15 cellular contexts compared by ENCODE assay signal in genomic region chr7:90210475-90210874, GRCh38. TPM values are rescaled to one million over a fixed set of nuclear protein-coding genes. Genes with fewer than 3 reads are reported as not detected.
DNase-seq lines count a peak whose midpoint lies in the region; ATAC-seq and TF ChIP-seq lines count a peak whose summit lies in the region.
"Had no signal": no experiment of that assay in that cellular context is flagged by ENCODE, and none has a peak within 500 bp of the region (broad histone marks: within the 10 kb centered on the region; RNA-seq: fewer than 3 reads in every experiment).

No MANE protein-coding gene starts in this region.

- H3K36me3 ChIP-seq in NT2/D1 (ENCODE audit: insufficient read depth, insufficient read length, low read length) (no peaks in the 10 kb centered on the region), gastroesophageal sphincter (no peaks in the 10 kb centered on the region)
- no peaks in the 10 kb centered on the region for H3K36me3 ChIP-seq in effector memory CD4-positive, alpha-beta T cell (ENCODE audit: control insufficient read depth, insufficient read depth, low read length)
- H3K36me3 ChIP-seq: upper lobe of left lung had no signal

- peak overlapping the region; percentile 100 for H3K27ac ChIP-seq in C4-2B
- H3K27ac ChIP-seq in gastroesophageal sphincter = peak overlapping the region; percentile 78 to 90 (median 86)
- no peak overlapping the region for H3K27ac ChIP-seq in effector memory CD4-positive, alpha-beta T cell (ENCODE audit: insufficient read depth, low read length, poor library complexity, severe bottlenecking)
- H3K27ac ChIP-seq: foreskin keratinocyte had no signal

- H3K9me3 ChIP-seq in NT2/D1 (ENCODE audit: insufficient read depth, low read length) = no peaks in the 10 kb centered on the region
- H3K9me3 ChIP-seq in gastroesophageal sphincter = no peaks in the 10 kb centered on the region
- H3K9me3 ChIP-seq in effector memory CD4-positive, alpha-beta T cell (ENCODE audit: control insufficient read depth, low read length) = no peaks in the 10 kb centered on the region
- H3K9me3 ChIP-seq: upper lobe of left lung had no signal

- H3K9me3 Mint-ChIP-seq in progenitor cell of endocrine pancreas (ENCODE audit: low read depth) = no peaks in the 10 kb centered on the region

- TF ChIP-seq CTCF in C4-2B (conservative IDR thresholded peaks at IDR 0.05) (no peak), gastroesophageal sphincter (IDR thresholded peaks at IDR 0.05) (no peak), progenitor cell of endocrine pancreas (IDR thresholded peaks at IDR 0.05; ENCODE audit: unreplicated experiment) (no peak)

- H3K27ac Mint-ChIP-seq in progenitor cell of endocrine pancreas = peak overlapping the region; percentile 27
- H3K27ac Mint-ChIP-seq: naive thymus-derived CD8-positive, alpha-beta T cell had no signal

- H3K4me3 Mint-ChIP-seq in progenitor cell of endocrine pancreas (ENCODE audit: low read depth) = peak overlapping the region; percentile 74

- DNase-seq in NT2/D1 (ENCODE audit: low read depth, low spot score) (no peak), progenitor cell of endocrine pancreas (ENCODE audit: low spot score, unreplicated experiment) (no peak), NCI-H774 (lab: John Stamatoyannopoulos, UW) (no peak), NCI-H446 treated with DMSO at 0.1 percent for 48 hours (lab: John Stamatoyannopoulos, UW) (no peak)
- no peak for DNase-seq in activated CD8-positive, alpha-beta memory T cell treated with anti-CD3 and anti-CD28 coated beads for 24 hours
- no peak for DNase-seq in effector memory CD4-positive, alpha-beta T cell
- DNase-seq: AML-193; DMS79 treated with DMSO at 0.1 percent for 48 hours; foreskin keratinocyte; naive thymus-derived CD8-positive, alpha-beta T cell; NCI-H2081 treated with DMSO at 0.1 percent for 48 hours; upper lobe of left lung had no signal

- H3K4me1 ChIP-seq in NT2/D1 (ENCODE audit: insufficient read depth, insufficient read length) = no peaks in the 10 kb centered on the region
- H3K4me1 ChIP-seq in gastroesophageal sphincter = peaks cover 0 to 31% (median 0%) of the 10 kb centered on the region in 3 donors
- no peaks in the 10 kb centered on the region for H3K4me1 ChIP-seq in effector memory CD4-positive, alpha-beta T cell (ENCODE audit: control insufficient read depth, insufficient read depth, low read length, poor library complexity, severe bottlenecking)
- H3K4me1 ChIP-seq: foreskin keratinocyte had no signal

- no peak overlapping the region for H3K9ac ChIP-seq in NT2/D1 (ENCODE audit: insufficient read length, low read depth)

- no peak for TF ChIP-seq POLR2A in gastroesophageal sphincter (IDR thresholded peaks at IDR 0.05)

- TF ChIP-seq EP300 in gastroesophageal sphincter (IDR thresholded peaks at IDR 0.05) = no peak

- H3K27me3 ChIP-seq in NT2/D1 (ENCODE audit: insufficient read depth, insufficient read length) = no peaks in the 10 kb centered on the region
- no peaks in the 10 kb centered on the region for H3K27me3 ChIP-seq in gastroesophageal sphincter
- no peaks in the 10 kb centered on the region for H3K27me3 ChIP-seq in effector memory CD4-positive, alpha-beta T cell (replicated peaks; ENCODE audit: control insufficient read depth, insufficient read depth, low read length, poor library complexity, severe bottlenecking)
- H3K27me3 ChIP-seq: foreskin keratinocyte had no signal

- H3K27me3 Mint-ChIP-seq in progenitor cell of endocrine pancreas = no peaks in the 10 kb centered on the region

- H3K4me3 ChIP-seq in NT2/D1 (ENCODE audit: insufficient read length, low read depth) (peak overlapping the region; percentile 80), gastroesophageal sphincter (no peak overlapping the region)
- H3K4me3 ChIP-seq in effector memory CD4-positive, alpha-beta T cell (ENCODE audit: insufficient read depth, low read depth, low read length, poor library complexity, severe bottlenecking) = no peak overlapping the region

- no peaks in the 10 kb centered on the region for H3K36me3 Mint-ChIP-seq in progenitor cell of endocrine pancreas (ENCODE audit: insufficient read depth)
- H3K36me3 Mint-ChIP-seq: naive thymus-derived CD8-positive, alpha-beta T cell had no signal

- peaks cover 9% of the 10 kb centered on the region for H3K4me1 Mint-ChIP-seq in progenitor cell of endocrine pancreas (ENCODE audit: low read depth)

- no peak for ATAC-seq in gastroesophageal sphincter
- ATAC-seq: activated CD4-positive, CD25-positive, alpha-beta regulatory T cell treated with anti-CD3 and anti-CD28 coated beads, Interleukin-2, amount 50 U/mL, for 24 hours; naive thymus-derived CD8-positive, alpha-beta T cell had no signal

- 61 to 74% methylated on average over 5 of the region's 5 CpGs for WGBS in gastroesophageal sphincter (ENCODE audit: low coverage in 1 of 2), 2 donors

RNA-seq across cellular contexts. Expression of gene STEAP2, which starts 1.1 kb away (rescaled TPM):
- total RNA-seq in gastroesophageal sphincter = 10 to 100 TPM; 21.0 to 38.4 (median 25.0) TPM
- 4.9 and 5.3 TPM in 2 replicates for total RNA-seq in progenitor cell of endocrine pancreas
- total RNA-seq: naive thymus-derived CD8-positive, alpha-beta T cell had no signal

RNA-seq across cellular contexts. Expression of gene CFAP69, which starts 34.5 kb away (rescaled TPM):
- total RNA-seq in gastroesophageal sphincter (10 to 100 TPM in 1 of 4 donors, 1 to 10 TPM in 3; 6.1 to 11.5 (median 7.2) TPM), progenitor cell of endocrine pancreas (12.0 and 12.4 TPM in 2 replicates)

RNA-seq across cellular contexts. Expression of gene STEAP1, which starts 56.2 kb away (rescaled TPM):
- total RNA-seq in gastroesophageal sphincter = 10 to 100 TPM in 3 of 4 donors, 1 to 10 TPM in 1; 2.6 to 14.2 (median 12.6) TPM
- total RNA-seq in progenitor cell of endocrine pancreas = 5.1 and 5.8 TPM in 2 replicates
- total RNA-seq: naive thymus-derived CD8-positive, alpha-beta T cell had no signal
